In genomic region chr1:85259866-85260345, GRCh38 we compare ENCODE assay signal across 8 cellular contexts. TPM values are rescaled to one million over a fixed set of nuclear protein-coding genes. Genes with fewer than 3 reads are reported as not detected.
DNase-seq lines count a peak whose midpoint lies in the region; ATAC-seq and TF ChIP-seq lines count a peak whose summit lies in the region.

No MANE protein-coding gene starts in this region.

- no peaks in the 10 kb centered on the region for H3K27me3 ChIP-seq in SJCRH30

- peaks cover 14% of the 10 kb centered on the region for H3K9me3 Mint-ChIP-seq in progenitor cell of endocrine pancreas (ENCODE audit: low read depth)

- peaks cover 25% of the 10 kb centered on the region for H3K36me3 ChIP-seq in SJCRH30

- peak overlapping the region; percentile 81 for H3K4me3 ChIP-seq in SJCRH30

- peaks cover 8% of the 10 kb centered on the region; the same call in 1 of the 2 replicates for H3K9me3 ChIP-seq in SJCRH30 (replicated peaks)

- DNase-seq in SJCRH30 = no peak
- peak; percentile 77 for DNase-seq in fibroblast of peridontal ligament (ENCODE audit: extremely low read depth)
- no peak for DNase-seq in progenitor cell of endocrine pancreas (ENCODE audit: low spot score, unreplicated experiment)
- no peak for DNase-seq in posterior vena cava (ENCODE audit: low spot score)
- no peak for DNase-seq in NCI-H2081 treated with DMSO at 0.1 percent for 48 hours (lab: John Stamatoyannopoulos, UW)

- H3K4me1 Mint-ChIP-seq in progenitor cell of endocrine pancreas (ENCODE audit: low read depth) = peaks cover 28% of the 10 kb centered on the region

- TF ChIP-seq CTCF in progenitor cell of endocrine pancreas (IDR thresholded peaks at IDR 0.05; ENCODE audit: unreplicated experiment) = no peak

- no peak overlapping the region for H3K27ac ChIP-seq in SJCRH30

- H3K4me1 ChIP-seq in SJCRH30 = peaks cover 4% of the 10 kb centered on the region; the same call in 1 of the 2 replicates

- ATAC-seq in GM19452 (IDR thresholded peaks at IDR 0.05; ENCODE audit: unreplicated experiment) (peak; percentile 19), GM21786 (IDR thresholded peaks at IDR 0.05; ENCODE audit: unreplicated experiment) (no peak), GM19035 (IDR thresholded peaks at IDR 0.05; ENCODE audit: unreplicated experiment) (no peak)

- H3K27me3 Mint-ChIP-seq in progenitor cell of endocrine pancreas = no peaks in the 10 kb centered on the region

- peaks cover 33% of the 10 kb centered on the region for H3K36me3 Mint-ChIP-seq in progenitor cell of endocrine pancreas (ENCODE audit: insufficient read depth)

- H3K4me3 Mint-ChIP-seq in progenitor cell of endocrine pancreas (ENCODE audit: low read depth) = peak overlapping the region; percentile 98

- H3K27ac Mint-ChIP-seq in progenitor cell of endocrine pancreas = peak overlapping the region; percentile 8

- intact Hi-C loops in posterior vena cava (cut with DNase I) = loop anchor here (5.0 to 10.0 kb wide), 3 partner anchors 125 to 315 kb away; no protein-coding TSS in a partner anchor

RNA-seq across cellular contexts. Expression of gene C1orf52, which starts 0.4 kb away (rescaled TPM):
- total RNA-seq in SJCRH30 (2014; rRNA removed; shearing (Covaris generic)) = 21.7 and 25.8 TPM in 2 replicates
- total RNA-seq in progenitor cell of endocrine pancreas (41.0 and 42.2 TPM in 2 replicates), posterior vena cava (10 to 100 TPM; 17.5 to 22.9 TPM)

RNA-seq across cellular contexts. Expression of gene BCL10, which starts 16.5 kb away (rescaled TPM):
- total RNA-seq in SJCRH30 (2014; rRNA removed; shearing (Covaris generic)) = 24.9 and 26.6 TPM in 2 replicates
- 19.9 and 20.9 TPM in 2 replicates for total RNA-seq in progenitor cell of endocrine pancreas
- total RNA-seq in posterior vena cava = 10 to 100 TPM; 17.0 to 22.1 TPM

RNA-seq across cellular contexts. Expression of gene SYDE2, which starts 59.1 kb away (rescaled TPM):
- total RNA-seq in SJCRH30 (2014; rRNA removed; shearing (Covaris generic)) = 5.2 and 6.7 TPM in 2 replicates
- 24.2 and 24.6 TPM in 2 replicates for total RNA-seq in progenitor cell of endocrine pancreas
- total RNA-seq in posterior vena cava = 10 to 100 TPM in 1 of 2 donors, 1 to 10 TPM in 1; 7.3 to 11.0 TPM
